11 cellular contexts compared by ENCODE assay signal in the genomic region with DNA sequence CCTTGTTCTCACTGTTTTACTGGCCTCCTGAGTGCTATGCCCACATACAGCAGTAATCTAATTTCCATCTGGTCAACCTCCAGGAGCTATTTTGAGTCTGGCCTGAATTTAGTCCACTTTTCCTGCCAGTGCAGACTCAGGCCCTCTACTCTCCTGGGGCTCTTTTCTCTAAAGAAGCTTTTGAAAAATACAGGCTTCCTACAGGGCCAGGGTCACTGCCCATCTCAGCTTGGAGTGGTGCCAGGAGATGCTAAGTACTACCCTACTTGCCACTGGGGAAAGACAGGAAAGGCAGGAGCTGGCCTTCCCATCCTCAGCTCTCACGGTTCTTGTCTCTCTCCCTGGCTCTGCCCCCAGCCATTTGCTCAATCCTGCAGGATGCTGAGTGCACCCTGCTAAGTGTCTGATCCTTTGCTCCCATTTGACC.
A peak's percentile ranks its signal among the peaks of the same experiment; 100 is the strongest.
DNase-seq lines count a peak whose midpoint lies in the region; ATAC-seq lines count a peak whose summit lies in the region.
"Had no signal": no experiment of that assay in that cellular context is flagged by ENCODE, and none has a peak within 500 bp of the region (broad histone marks: within the 10 kb centered on the region; RNA-seq: fewer than 3 reads in every experiment).

No MANE protein-coding gene starts in this region.

- DNase-seq in NCI-H1417 (lab: John Stamatoyannopoulos, UW) = peak in 2 of 3 experiments; percentile 27 to 48
- no peak for DNase-seq in NCI-H1417 treated with DMSO at 0.1 percent for 48 hours (lab: John Stamatoyannopoulos, UW)
- no peak for DNase-seq in effector memory CD8-positive, alpha-beta T cell
- no peak for DNase-seq in activated CD8-positive, alpha-beta memory T cell treated with anti-CD3 and anti-CD28 coated beads for 24 hours
- no peak for DNase-seq in NCI-H1694 (lab: John Stamatoyannopoulos, UW)
- DNase-seq in EL = no peak

- H3K36me3 ChIP-seq in muscle layer of colon (ENCODE audit: insufficient read depth, low read length) = no peaks in the 10 kb centered on the region
- H3K36me3 ChIP-seq in thymus (ENCODE audit: control insufficient read depth, insufficient read depth) = no peaks in the 10 kb centered on the region

- peaks cover 4% of the 10 kb centered on the region for H3K36me3 Mint-ChIP-seq in effector memory CD8-positive, alpha-beta T cell (ENCODE audit: insufficient read depth)

- peaks cover 0 to 10% of the 10 kb centered on the region in 2 donors for H3K4me1 Mint-ChIP-seq in effector memory CD8-positive, alpha-beta T cell (ENCODE audit: low read depth in 2 of 2)

- peaks cover 0 to 5% of the 10 kb centered on the region in 2 donors for H3K9me3 Mint-ChIP-seq in effector memory CD8-positive, alpha-beta T cell

- peak overlapping the region; percentile 62 for H3K27ac ChIP-seq in muscle layer of colon (ENCODE audit: low read depth, low read length)
- H3K27ac ChIP-seq in thymus (ENCODE audit: low read depth) = peak overlapping the region; percentile 3
- H3K27ac ChIP-seq: 22Rv1 had no signal

- H3K4me3 ChIP-seq in muscle layer of colon (ENCODE audit: low read depth in 1 of 2, low read length in 2 of 2) (no peak overlapping the region), thymus (ENCODE audit: low read length) (no peak overlapping the region)

- 97% methylated on average over 1 of the region's 1 CpG for WGBS in thymus

- no peaks in the 10 kb centered on the region for H3K9me3 ChIP-seq in muscle layer of colon (ENCODE audit: low read length)
- H3K9me3 ChIP-seq in thymus (ENCODE audit: control insufficient read depth) = no peaks in the 10 kb centered on the region

- peak overlapping the region; percentile 1 to 95 for H3K27ac Mint-ChIP-seq in effector memory CD8-positive, alpha-beta T cell
- H3K27ac Mint-ChIP-seq: stimulated activated memory B cell treated with anti-CD40 and anti-IgM and Interleukin-4, amounts not matched to agents 10 μg/mL and 1 μg/mL and 100 μg/mL, for 72 hours; WTC11 had no signal

- no peak for ATAC-seq in effector memory CD8-positive, alpha-beta T cell (replicated peaks)
- ATAC-seq: stimulated activated memory B cell treated with anti-CD40 and anti-IgM and Interleukin-4, amounts not matched to agents 10 μg/mL and 1 μg/mL and 100 μg/mL, for 72 hours; WTC11 had no signal

- peaks cover 59% of the 10 kb centered on the region for H3K4me1 ChIP-seq in muscle layer of colon (ENCODE audit: insufficient read depth, low read length)
- H3K4me1 ChIP-seq in thymus (ENCODE audit: control insufficient read depth, insufficient read depth, low read length) = peaks cover 59% of the 10 kb centered on the region

- H3K27me3 Mint-ChIP-seq in effector memory CD8-positive, alpha-beta T cell = peaks cover 13% of the 10 kb centered on the region in 2 donors

- H3K4me3 Mint-ChIP-seq in effector memory CD8-positive, alpha-beta T cell = no peak overlapping the region
- H3K4me3 Mint-ChIP-seq: stimulated activated memory B cell treated with anti-CD40 and anti-IgM and Interleukin-4, amounts not matched to agents 10 μg/mL and 1 μg/mL and 100 μg/mL, for 72 hours; WTC11 had no signal

- peak overlapping the region; percentile 26 for H3K9ac ChIP-seq in muscle layer of colon (ENCODE audit: low read length)

- H3K27me3 ChIP-seq in muscle layer of colon (ENCODE audit: control insufficient read depth in 1 of 2, insufficient read depth in 2 of 2, low read length in 2 of 2) = no peaks in the 10 kb centered on the region
- no peaks in the 10 kb centered on the region for H3K27me3 ChIP-seq in thymus (ENCODE audit: control insufficient read depth, insufficient read depth)

Comparison
In these comparisons a context has a peak if more than half of its experiments do, and no peak if none do; other contexts are left out.
1. DNase-seq: peak in NCI-H1417 (2 of 3); none in NCI-H1417 treated with DMSO at 0.1 percent for 48 hours (single experiment), effector memory CD8-positive, alpha-beta T cell (0 of 3), activated CD8-positive, alpha-beta memory T cell treated with anti-CD3 and anti-CD28 coated beads for 24 hours (single experiment), NCI-H1694 (single experiment) and EL (single experiment).